18 cellular contexts compared by ENCODE assay signal in genomic region chr1:43304771-43305300, GRCh38. TPM values are rescaled to one million over a fixed set of nuclear protein-coding genes. Genes with fewer than 3 reads are reported as not detected.
"Had no signal": no experiment of that assay in that cellular context is flagged by ENCODE, and none has a peak within 500 bp of the region (broad histone marks: within the 10 kb centered on the region; RNA-seq: fewer than 3 reads in every experiment).

No MANE protein-coding gene starts in this region.

- H3K4me1 ChIP-seq: SJCRH30 had no signal

- DNase-seq: activated CD4-positive, alpha-beta T cell treated with anti-CD3 and anti-CD28 coated beads for 36 hours; activated CD8-positive, alpha-beta memory T cell treated with anti-CD3 and anti-CD28 coated beads, Interleukin-2, amount 50 U/mL, for 48 hours; activated gamma-delta T cell treated with Interleukin-2 at 50 U/mL for 16 hours; amygdala; effector CD8-positive, alpha-beta T cell; foreskin melanocyte; islet precursor cell; mesendoderm; nucleus accumbens; SJCRH30; stimulated activated naive CD8-positive, alpha-beta T cell treated with anti-CD3 and anti-CD28 coated beads, Interleukin-15, amount 100 ng/mL, for 72 hours; T-helper 17 cell had no signal

- H3K27ac ChIP-seq: left lung, SJCRH30 had no signal

- H3K27me3 ChIP-seq: left lung, right atrium auricular region, tibial artery had no signal

- H3K9me3 ChIP-seq: left lung, right atrium auricular region, SJCRH30, tibial artery had no signal

- H3K4me3 ChIP-seq: SJCRH30, smooth muscle cell, tibial artery had no signal

- H3K36me3 ChIP-seq: right atrium auricular region, SJCRH30, tibial artery had no signal

- ATAC-seq: activated CD4-positive, alpha-beta T cell treated with anti-CD3 and anti-CD28 coated beads for 36 hours; natural killer cell treated with Interleukin-12 subunit alpha and Interleukin-12 subunit beta and Interleukin-15 and Interleukin-18, amount 100 ng/mL, for 72 hours; stimulated activated naive CD8-positive, alpha-beta T cell treated with anti-CD3 and anti-CD28 coated beads, Interleukin-15, amount 100 ng/mL, for 72 hours; T-helper 17 cell had no signal

RNA-seq across cellular contexts. Expression of gene TIE1, which starts 4.1 kb away (rescaled TPM):
- total RNA-seq: activated CD4-positive, alpha-beta T cell treated with anti-CD3 and anti-CD28 coated beads for 36 hours; fibroblast of lung; T-helper 17 cell had no signal

RNA-seq across cellular contexts. Expression of gene C1orf210, which starts 19.5 kb away (rescaled TPM):
- total RNA-seq: activated CD4-positive, alpha-beta T cell treated with anti-CD3 and anti-CD28 coated beads for 36 hours; fibroblast of lung; natural killer cell treated with Interleukin-12 subunit alpha and Interleukin-12 subunit beta and Interleukin-15 and Interleukin-18, amount 100 ng/mL, for 72 hours; right atrium auricular region; SJCRH30; T-helper 17 cell had no signal

RNA-seq across cellular contexts. Expression of gene MPL, which starts 32.8 kb away (rescaled TPM):
- total RNA-seq: activated CD4-positive, alpha-beta T cell treated with anti-CD3 and anti-CD28 coated beads for 36 hours; fibroblast of lung; natural killer cell treated with Interleukin-12 subunit alpha and Interleukin-12 subunit beta and Interleukin-15 and Interleukin-18, amount 100 ng/mL, for 72 hours; SJCRH30; smooth muscle cell had no signal

RNA-seq across cellular contexts. Expression of gene TMEM125, which starts 35.1 kb away (rescaled TPM):
- total RNA-seq: activated CD4-positive, alpha-beta T cell treated with anti-CD3 and anti-CD28 coated beads for 36 hours; fibroblast of lung; natural killer cell treated with Interleukin-12 subunit alpha and Interleukin-12 subunit beta and Interleukin-15 and Interleukin-18, amount 100 ng/mL, for 72 hours; SJCRH30; T-helper 17 cell had no signal
